16 cellular contexts compared by ENCODE assay signal in the genomic region with DNA sequence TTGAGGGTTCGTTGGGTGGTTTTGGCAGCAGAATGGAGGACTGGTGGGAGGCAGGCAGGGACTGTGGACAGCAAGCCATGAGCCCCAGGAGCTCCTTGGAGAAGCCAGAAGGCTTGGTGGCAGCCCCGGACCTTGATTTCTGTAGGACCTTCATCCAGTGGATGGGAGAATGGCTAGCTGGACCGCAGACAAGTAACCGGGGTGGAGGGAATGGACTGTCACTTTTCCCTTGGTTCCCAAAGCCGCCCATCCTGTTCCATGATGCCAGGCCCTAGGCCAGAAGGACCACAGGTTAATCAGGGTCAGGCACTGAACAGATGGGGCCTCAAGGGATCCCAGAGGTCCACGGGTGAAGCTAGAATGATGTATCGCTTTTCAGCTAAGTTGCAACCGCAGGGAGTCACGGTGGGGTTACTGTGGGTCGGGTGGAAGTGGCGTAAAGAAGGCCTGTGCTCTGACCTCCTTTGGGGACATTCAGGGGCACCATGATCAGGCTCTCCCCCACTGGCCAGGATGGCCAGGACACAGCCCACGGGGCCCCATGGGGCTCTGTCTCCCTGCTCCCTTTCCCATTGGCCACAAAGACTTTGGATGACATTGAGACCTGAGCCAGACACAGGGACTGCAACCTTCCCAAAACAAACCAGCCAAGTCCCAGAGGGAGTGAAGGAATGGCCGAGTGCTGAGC.
DNase-seq lines count a peak whose midpoint lies in the region; ATAC-seq, FAIRE-seq and TF ChIP-seq lines count a peak whose summit lies in the region.
"Had no signal": no experiment of that assay in that cellular context is flagged by ENCODE, and none has a peak within 500 bp of the region (broad histone marks: within the 10 kb centered on the region; RNA-seq: fewer than 3 reads in every experiment).

No MANE protein-coding gene starts in this region.

- peaks cover 3 to 8% (median 5%) of the 10 kb centered on the region in 4 experiments for H3K4me1 ChIP-seq in H1 (replicated peaks in 1 of 4; ENCODE audit: control insufficient read depth in 3 of 4, insufficient read depth in 4 of 4, low read length in 3 of 4)
- H3K4me1 ChIP-seq in lower lobe of right lung, result peaks cover 28% of the 10 kb centered on the region
- H3K4me1 ChIP-seq: Caco-2 had no signal

- H3K4ac ChIP-seq in H1 (replicated peaks; ENCODE audit: insufficient read length, low read depth, low read length), result no peak overlapping the region

- no peaks in the 10 kb centered on the region for H3K36me3 Mint-ChIP-seq in stimulated activated naive B cell treated with anti-CD40 and anti-IgM and Interleukin-4, amounts not matched to agents 10 μg/mL and 1 μg/mL and 100 μg/mL, for 72 hours
- H3K36me3 Mint-ChIP-seq: activated CD4-positive, alpha-beta memory T cell treated with anti-CD3 and anti-CD28 coated beads for 36 hours had no signal

- H3K27me3 Mint-ChIP-seq in stimulated activated naive B cell treated with anti-CD40 and anti-IgM and Interleukin-4, amounts not matched to agents 10 μg/mL and 1 μg/mL and 100 μg/mL, for 72 hours, result peaks cover 0 to 2% of the 10 kb centered on the region in 2 donors

- intact Hi-C loops in lower lobe of right lung (cut with DNase I), result no loop called here

- 88% methylated on average over 13 of the region's 13 CpGs; no CpG with 5 or more reads in 1 of the 2 experiments for WGBS in H1 (ENCODE audit: extremely low coverage in 1 of 2, insufficient coverage in 1 of 2, insufficient read length in 1 of 2, insufficient replicate concordance in 2 of 2, low coverage in 1 of 2, low lambda C conversion rate in 2 of 2, missing lambda C conversion rate in 1 of 2), 2 experiments

- H3K4me2 ChIP-seq in H1 (ENCODE audit: insufficient read depth in 1 of 2, low read depth in 2 of 2, low read length in 2 of 2), result no peak overlapping the region

- H4K20me1 ChIP-seq in H1 (replicated peaks in 1 of 2; ENCODE audit: control insufficient read depth in 1 of 2, insufficient read depth in 2 of 2, low read length in 2 of 2), result no peaks in the 10 kb centered on the region

- no peak overlapping the region for H2AK5ac ChIP-seq in H1 (ENCODE audit: low read depth, low read length)

- H3K27me3 ChIP-seq in H1 (replicated peaks in 1 of 4; ENCODE audit: control insufficient read depth in 3 of 4, extremely low read depth in 1 of 4, insufficient read depth in 3 of 4, low read length in 3 of 4), result no peaks in the 10 kb centered on the region
- H3K27me3 ChIP-seq in lower lobe of right lung (ENCODE audit: low read depth), result no peaks in the 10 kb centered on the region

- peaks cover 39 to 68% of the 10 kb centered on the region in 2 donors for H3K4me1 Mint-ChIP-seq in stimulated activated naive B cell treated with anti-CD40 and anti-IgM and Interleukin-4, amounts not matched to agents 10 μg/mL and 1 μg/mL and 100 μg/mL, for 72 hours

- H3K23me2 ChIP-seq in H1 (ENCODE audit: low read depth, low read length), result peaks cover 3% of the 10 kb centered on the region; the same call in 1 of the 2 replicates

- H4K5ac ChIP-seq in H1 (ENCODE audit: insufficient read length, low read depth, low read length), result no peak overlapping the region

- POLR2A ChIA-PET in RWPE1 (lab: Yijun Ruan, JAX; ENCODE audit: low non-redundant PET) (no interaction called here), H1 (lab: Charles Lee; ENCODE audit: partially characterized antibody) (interaction anchor here (0.6 to 1.9 kb wide), 4 partner anchors 9 to 70 kb away, joined by 3 to 4 read pairs (median 3); no protein-coding TSS in a partner anchor)

- H3K18ac ChIP-seq in H1 (ENCODE audit: extremely low read depth, low read length), result no peak overlapping the region

- no peaks in the 10 kb centered on the region for H3K9me3 Mint-ChIP-seq in stimulated activated naive B cell treated with anti-CD40 and anti-IgM and Interleukin-4, amounts not matched to agents 10 μg/mL and 1 μg/mL and 100 μg/mL, for 72 hours
- H3K9me3 Mint-ChIP-seq: activated CD4-positive, alpha-beta memory T cell treated with anti-CD3 and anti-CD28 coated beads for 36 hours; activated T-cell treated with anti-CD3 and anti-CD28 coated beads, Interleukin-2, amount 50 U/mL, for 72 hours; HFFc6 had no signal

- no peak overlapping the region for H3K4me3 Mint-ChIP-seq in stimulated activated naive B cell treated with anti-CD40 and anti-IgM and Interleukin-4, amounts not matched to agents 10 μg/mL and 1 μg/mL and 100 μg/mL, for 72 hours
- H3K4me3 Mint-ChIP-seq: activated CD4-positive, alpha-beta memory T cell treated with anti-CD3 and anti-CD28 coated beads for 36 hours; activated T-cell treated with anti-CD3 and anti-CD28 coated beads, Interleukin-2, amount 50 U/mL, for 72 hours had no signal

- no peak overlapping the region; the same call in 1 of the 2 replicates for H4K8ac ChIP-seq in H1 (ENCODE audit: extremely low read depth, insufficient read depth, low read length)

- H2BK120ac ChIP-seq in H1 (replicated peaks; ENCODE audit: low read depth, low read length), result no peak overlapping the region

- H3K27ac ChIP-seq in RWPE1, result peak overlapping the region; percentile 65
- no peak overlapping the region for H3K27ac ChIP-seq in H1 (ENCODE audit: low read depth, low read length)
- H3K27ac ChIP-seq in lower lobe of right lung, result peak overlapping the region; percentile 20
- H3K27ac ChIP-seq: HL-60 had no signal

- H3K79me1 ChIP-seq in H1 (ENCODE audit: low read depth, low read length), result no peaks in the 10 kb centered on the region

- TF ChIP-seq EP300 in H1 (IDR thresholded peaks at IDR 0.05; ENCODE audit: borderline replicate concordance in 1 of 2, low read depth in 2 of 2, low read length in 2 of 2), result no peak

- CTCF ChIA-PET in RWPE1 (lab: Yijun Ruan, JAX), result interaction anchor here (0.6 to 0.9 kb wide), 4 partner anchors 10 to 446 kb away, joined by 3 to 6 read pairs (median 3); no protein-coding TSS in a partner anchor
- CTCF ChIA-PET in H1 (lab: Charles Lee; ENCODE audit: partially characterized antibody), result interaction anchor here (0.7 to 1.8 kb wide), 7 partner anchors 11 to 307 kb away, joined by 3 to 7 read pairs (median 3); no protein-coding TSS in a partner anchor

- H3K27ac Mint-ChIP-seq in stimulated activated naive B cell treated with anti-CD40 and anti-IgM and Interleukin-4, amounts not matched to agents 10 μg/mL and 1 μg/mL and 100 μg/mL, for 72 hours, result peak overlapping the region; percentile 3
- H3K27ac Mint-ChIP-seq: activated CD4-positive, alpha-beta memory T cell treated with anti-CD3 and anti-CD28 coated beads for 36 hours; activated T-cell treated with anti-CD3 and anti-CD28 coated beads, Interleukin-2, amount 50 U/mL, for 72 hours; HFFc6 had no signal

- TF ChIP-seq CTCF in RWPE1 (conservative IDR thresholded peaks at IDR 0.05; ENCODE audit: low read depth) (no peak), H1 (IDR thresholded peaks at IDR 0.05; ENCODE audit: control extremely low read depth in 1 of 3, insufficient read depth in 1 of 3, low read depth in 1 of 3, low read length in 3 of 3) (no peak), lower lobe of right lung (IDR thresholded peaks at IDR 0.05) (no peak)

- no peak for FAIRE-seq in H1 (lab: Jason Lieb, UNC)
- FAIRE-seq: GM12891 had no signal

- ATAC-seq in lower lobe of right lung, result peak in 1 of 2 donors; percentile 24
- ATAC-seq in stimulated activated naive B cell treated with anti-CD40 and anti-IgM and Interleukin-4, amounts not matched to agents 10 μg/mL and 1 μg/mL and 100 μg/mL, for 72 hours (replicated peaks), result no peak
- ATAC-seq: activated T-cell treated with anti-CD3 and anti-CD28 coated beads, Interleukin-2, amount 50 U/mL, for 72 hours had no signal

- H3K4me3 ChIP-seq in H1 (ENCODE audit: extremely low read depth in 1 of 4, insufficient read depth in 2 of 4, low read depth in 3 of 4, low read length in 4 of 4) (no peak overlapping the region), lower lobe of right lung (no peak overlapping the region)
- H3K4me3 ChIP-seq: lung had no signal

- no peak for TF ChIP-seq POLR2A in H1 (IDR thresholded peaks at IDR 0.05; ENCODE audit: control extremely low read depth in 1 of 2, low read depth in 2 of 2, low read length in 2 of 2)

- H4K91ac ChIP-seq in H1 (replicated peaks; ENCODE audit: insufficient read length, low read length), result no peak overlapping the region

- H2AFZ ChIP-seq in H1 (ENCODE audit: low read length), result peak overlapping the region; percentile 98; the same call in 1 of the 2 replicates

- no peak overlapping the region for H3K23ac ChIP-seq in H1 (ENCODE audit: insufficient read length)

- no peaks in the 10 kb centered on the region for H3K9me3 ChIP-seq in H1 (ENCODE audit: insufficient read depth in 2 of 2, low read depth in 1 of 2, low read length in 1 of 2)
- H3K9me3 ChIP-seq in lower lobe of right lung, result no peaks in the 10 kb centered on the region
- H3K9me3 ChIP-seq: Caco-2 had no signal

- H2BK15ac ChIP-seq in H1 (ENCODE audit: low read length), result peak overlapping the region; percentile 5

- no peak for TF ChIP-seq RAD21 in H1 (IDR thresholded peaks at IDR 0.05 in 1 of 2, conservative IDR thresholded peaks at IDR 0.05 in 1 of 2; ENCODE audit: low read depth in 2 of 2, low read length in 2 of 2)

- no peaks in the 10 kb centered on the region for H3K79me2 ChIP-seq in H1 (ENCODE audit: control insufficient read depth in 1 of 2, insufficient read depth in 2 of 2, low read length in 2 of 2)

- no peak overlapping the region for H3K56ac ChIP-seq in H1 (replicated peaks; ENCODE audit: insufficient read length, low read depth, low read length)

- H3K36me3 ChIP-seq in H1 (ENCODE audit: control insufficient read depth in 2 of 4, insufficient read depth in 4 of 4, low read length in 3 of 4), result no peaks in the 10 kb centered on the region
- H3K36me3 ChIP-seq in lower lobe of right lung, result no peaks in the 10 kb centered on the region

- peak overlapping the region; percentile 80; the same call in 1 of the 2 replicates for H2BK12ac ChIP-seq in H1 (ENCODE audit: low read depth, low read length)

- no peak overlapping the region for H3K9ac ChIP-seq in H1 (replicated peaks in 1 of 4; ENCODE audit: extremely low read depth in 1 of 4, low read depth in 3 of 4, low read length in 3 of 4)

- no peak overlapping the region for H2BK20ac ChIP-seq in H1 (ENCODE audit: low read length)

- DNase-seq in RWPE1 (ENCODE audit: low spot score) (no peak), H1 (ENCODE audit: low read depth in 1 of 2, low spot score in 2 of 2) (no peak), lower lobe of right lung (no peak), inferior parietal cortex (ENCODE audit: extremely low spot score) (no peak), NCI-H1048 (lab: John Stamatoyannopoulos, UW) (no peak), SIG-M5 (lab: John Stamatoyannopoulos, UW) (no peak), NCI-H524 treated with DMSO at 0.1 percent for 48 hours (lab: John Stamatoyannopoulos, UW) (no peak)
- DNase-seq in stimulated activated naive B cell treated with anti-CD40 and anti-IgM and Interleukin-4, amounts not matched to agents 10 μg/mL and 1 μg/mL and 100 μg/mL, for 72 hours, result no peak
- DNase-seq: activated CD4-positive, alpha-beta memory T cell treated with anti-CD3 and anti-CD28 coated beads for 36 hours; activated T-cell treated with anti-CD3 and anti-CD28 coated beads, Interleukin-2, amount 50 U/mL, for 72 hours; KBM-7 had no signal

- H3K14ac ChIP-seq in H1 (ENCODE audit: insufficient read length), result no peak overlapping the region

- no peak overlapping the region for H2BK5ac ChIP-seq in H1 (ENCODE audit: low read depth, low read length)

TF ChIP-seq in H1, 55 proteins besides CTCF, POLR2A, EP300 and RAD21 (continues in another document):
- no peak for TF ChIP-seq BRCA1 (IDR thresholded peaks at IDR 0.05; ENCODE audit: low read depth, low read length)
